8 cellular contexts compared by ENCODE assay signal in the genomic region with DNA sequence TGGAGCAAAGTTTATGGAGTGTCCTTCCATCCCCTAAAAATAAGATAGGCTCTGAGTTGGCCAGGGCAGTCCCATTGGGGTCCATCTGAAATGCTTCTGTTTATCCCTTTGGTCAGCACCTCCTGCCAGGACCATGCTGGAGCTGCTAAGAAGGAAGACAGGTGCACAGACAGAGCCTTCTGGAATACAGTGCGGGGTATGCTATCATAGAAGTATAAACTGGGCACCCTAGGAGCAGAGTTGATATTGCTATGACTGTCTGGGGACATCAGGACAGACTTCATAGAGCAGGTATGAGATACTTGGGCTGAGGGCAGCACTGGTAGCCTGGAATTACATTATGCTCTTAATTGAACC.
DNase-seq lines count a peak whose midpoint lies in the region; ATAC-seq and TF ChIP-seq lines count a peak whose summit lies in the region.

No MANE protein-coding gene starts in this region.

- H3K9me2 ChIP-seq in PC-3 (replicated peaks; ENCODE audit: low read length) = no peaks in the 10 kb centered on the region

- H3K9ac ChIP-seq in PC-3 (ENCODE audit: low read length) = peak overlapping the region; percentile 89

- H3K4me1 ChIP-seq in PC-3 (ENCODE audit: insufficient read depth, low read length) = peaks cover 66% of the 10 kb centered on the region
- H3K4me1 ChIP-seq in prostate gland (replicated peaks) = peaks cover 24% of the 10 kb centered on the region

- no peaks in the 10 kb centered on the region for H3K9me3 Mint-ChIP-seq in effector memory CD8-positive, alpha-beta T cell

- H3K27ac ChIP-seq in C4-2B (peak overlapping the region; percentile 100), PC-3 (ENCODE audit: low read length) (peak overlapping the region; percentile 95), prostate gland (peak overlapping the region; percentile 76 to 81)

- intact Hi-C loops in PC-3 (cut with micrococcal nuclease) = loop anchor here (1.0 to 2.0 kb wide), 5 partner anchors 12 to 136 kb away; no protein-coding TSS in a partner anchor
- intact Hi-C loops in prostate gland (cut with DNase I) = loop anchor here (2.0 kb wide), 1 partner anchor 48 kb away; no protein-coding TSS in a partner anchor

- peak overlapping the region; percentile 58 to 66 for H3K4me3 Mint-ChIP-seq in effector memory CD8-positive, alpha-beta T cell

- H3K27me3 ChIP-seq in PC-3 (ENCODE audit: low read length) = no peaks in the 10 kb centered on the region
- H3K27me3 ChIP-seq in prostate gland (replicated peaks; ENCODE audit: insufficient read depth) = no peaks in the 10 kb centered on the region

- H3K27me3 Mint-ChIP-seq in effector memory CD8-positive, alpha-beta T cell = no peaks in the 10 kb centered on the region

- H3K4me1 Mint-ChIP-seq in effector memory CD8-positive, alpha-beta T cell (ENCODE audit: low read depth in 2 of 2) = peaks cover 62 to 81% of the 10 kb centered on the region in 2 donors

- TSS peak; percentile 82 for BruUV-seq in PC-3 (replicated peaks; lab: Mats Ljungman, UMichigan)

- TF ChIP-seq CTCF in C4-2B (conservative IDR thresholded peaks at IDR 0.05) (no peak), PC-3 (conservative IDR thresholded peaks at IDR 0.05; ENCODE audit: low read depth, low read length) (no peak), prostate gland (IDR thresholded peaks at IDR 0.05) (no peak)

- peaks cover 28% of the 10 kb centered on the region for H3F3A ChIP-seq in PC-3 (ENCODE audit: low read length, unreplicated experiment)

- ATAC-seq in PC-3 (peak; percentile 6), HG03520 (IDR thresholded peaks at IDR 0.05; ENCODE audit: unreplicated experiment) (no peak)
- no peak for ATAC-seq in effector memory CD8-positive, alpha-beta T cell (replicated peaks)

- peaks cover 56% of the 10 kb centered on the region for H3K36me3 Mint-ChIP-seq in effector memory CD8-positive, alpha-beta T cell (ENCODE audit: insufficient read depth)

- WGBS in prostate gland = 96% methylated on average over 1 of the region's 1 CpG

- H3K9me3 ChIP-seq in PC-3 (ENCODE audit: low read length) (no peaks in the 10 kb centered on the region), prostate gland (no peaks in the 10 kb centered on the region)

- POLR2A ChIA-PET in PC-3 (lab: Charles Lee; ENCODE audit: unreplicated experiment) = interaction anchor here (0.5 to 2.2 kb wide), 11 partner anchors 13 to 249 kb away, joined by 3 to 13 read pairs (median 6); a partner anchor contains a TSS

- no peak overlapping the region for H2AFZ ChIP-seq in PC-3 (ENCODE audit: low read length)

- H3K36me3 ChIP-seq in PC-3 (ENCODE audit: low read depth, low read length) = 0 out of 2 replicates have a peak, but pooled peaks cover 2% of the 10 kb centered on the region
- no peaks in the 10 kb centered on the region for H3K36me3 ChIP-seq in prostate gland

- CTCF ChIA-PET in PC-3 (lab: Charles Lee) = interaction anchor here (2.0 to 2.4 kb wide), 2 partner anchors 13 to 49 kb away, joined by 7 to 10 read pairs; no protein-coding TSS in a partner anchor

- no peak for TF ChIP-seq POLR2A in prostate gland (IDR thresholded peaks at IDR 0.05)

- H3K4me3 ChIP-seq in PC-3 (ENCODE audit: low read length) (peak overlapping the region; percentile 29), prostate gland (no peak overlapping the region)

- H3K79me2 ChIP-seq in PC-3 (ENCODE audit: low read length) = 0 out of 2 replicates have a peak, but pooled peaks cover 4% of the 10 kb centered on the region

- H4K20me1 ChIP-seq in PC-3 (ENCODE audit: low read length) = no peaks in the 10 kb centered on the region

- DNase-seq in PC-3 = no peak
- no peak for DNase-seq in effector memory CD8-positive, alpha-beta T cell
- DNase-seq in prostate gland (ENCODE audit: low spot score) = no peak
- no peak for DNase-seq in NK-92 treated with Interleukin-12 subunit alpha and Interleukin-12 subunit beta, amount 100 ng/mL, for 24 hours (lab: John Stamatoyannopoulos, UW)
- DNase-seq in hepatic stellate cell (ENCODE audit: low spot score) = no peak
- DNase-seq in T-helper 9 cell = no peak

- H3K27ac Mint-ChIP-seq in effector memory CD8-positive, alpha-beta T cell = peak overlapping the region; percentile 80 to 84

- H3K4me2 ChIP-seq in PC-3 (ENCODE audit: low read length) = peak overlapping the region; percentile 76
